7 cellular contexts compared by ENCODE assay signal in genomic region chrX:40951407-40951806, GRCh38.
DNase-seq lines count a peak whose midpoint lies in the region; ATAC-seq, FAIRE-seq and TF ChIP-seq lines count a peak whose summit lies in the region.
"Not testable (repeated sequence)": the region's sequence is repeated elsewhere in the genome, so short reads cannot be mapped to it uniquely, and the experiment has no call there.

No MANE protein-coding gene starts in this region.

- not testable (repeated sequence) for H2BK120ac ChIP-seq in H1 (replicated peaks; ENCODE audit: low read depth, low read length)

- H2AK5ac ChIP-seq in H1 (ENCODE audit: low read depth, low read length), result not testable (repeated sequence)

- peak overlapping the region; percentile 94 for H3K27ac ChIP-seq in HUES6 (ENCODE audit: low read depth, low read length)
- not testable (repeated sequence) for H3K27ac ChIP-seq in H1 (ENCODE audit: low read depth, low read length)

- peak overlapping the region; percentile 74 for H3K9ac ChIP-seq in HUES6 (ENCODE audit: low read length)
- H3K9ac ChIP-seq in H1 (replicated peaks in 1 of 4; ENCODE audit: extremely low read depth in 1 of 4, low read depth in 3 of 4, low read length in 3 of 4), result not testable (repeated sequence)

- H4K5ac ChIP-seq in H1 (ENCODE audit: insufficient read length, low read depth, low read length), result not testable (repeated sequence)

- H2AFZ ChIP-seq in H1 (ENCODE audit: low read length), result not testable (repeated sequence)

- not testable (repeated sequence) for H2BK15ac ChIP-seq in H1 (ENCODE audit: low read length)

- POLR2A ChIA-PET in WTC11 (lab: Charles Lee); H1 (lab: Charles Lee; ENCODE audit: partially characterized antibody): not testable (repeated sequence)

- H3K4me3 ChIP-seq in HUES6 (ENCODE audit: low read depth, low read length); H1 (ENCODE audit: extremely low read depth in 1 of 4, insufficient read depth in 2 of 4, low read depth in 3 of 4, low read length in 4 of 4): not testable (repeated sequence)

- not testable (repeated sequence) for H3K23ac ChIP-seq in H1 (ENCODE audit: insufficient read length)

- WGBS in H1 (ENCODE audit: extremely low coverage in 1 of 2, insufficient coverage in 1 of 2, insufficient read length in 1 of 2, insufficient replicate concordance in 2 of 2, low coverage in 1 of 2, low lambda C conversion rate in 2 of 2, missing lambda C conversion rate in 1 of 2), 2 experiments, result 67% methylated on average over 3 of the region's 3 CpGs; no CpG with 5 or more reads in 1 of the 2 experiments

- H3K4me2 ChIP-seq in H1 (ENCODE audit: insufficient read depth in 1 of 2, low read depth in 2 of 2, low read length in 2 of 2), result peak overlapping the region in 1 of 2 experiments; percentile 48; a peak in 1 of 4 replicates

- H3K27ac Mint-ChIP-seq in WTC11, result peak overlapping the region; percentile 98
- peak overlapping the region; percentile 31 for H3K27ac Mint-ChIP-seq in activated T-helper 17 cell treated with anti-CD3 and anti-CD28 coated beads, Interleukin-2, amount 50 U/mL, for 72 hours
- H3K27ac Mint-ChIP-seq in memory B cell, result not testable (repeated sequence)
- H3K27ac Mint-ChIP-seq in stimulated activated naive B cell treated with anti-CD40 and anti-IgM and Interleukin-4, amounts not matched to agents 10 μg/mL and 1 μg/mL and 100 μg/mL, for 72 hours, result peak overlapping the region; percentile 71

- peaks cover 11% of the 10 kb centered on the region for H3K36me3 Mint-ChIP-seq in WTC11
- not testable (repeated sequence) for H3K36me3 Mint-ChIP-seq in activated T-helper 17 cell treated with anti-CD3 and anti-CD28 coated beads, Interleukin-2, amount 50 U/mL, for 72 hours (ENCODE audit: low read depth); memory B cell; stimulated activated naive B cell treated with anti-CD40 and anti-IgM and Interleukin-4, amounts not matched to agents 10 μg/mL and 1 μg/mL and 100 μg/mL, for 72 hours

- peak overlapping the region; percentile 84 for H2BK12ac ChIP-seq in H1 (ENCODE audit: low read depth, low read length)

- DNase-seq in GM18507 (ENCODE audit: extremely low spot score, insufficient read length, low read depth); WTC11 (ENCODE audit: low spot score); H1 (ENCODE audit: low read depth in 1 of 2, low spot score in 2 of 2); memory B cell (ENCODE audit: low spot score in 2 of 2); stimulated activated naive B cell treated with anti-CD40 and anti-IgM and Interleukin-4, amounts not matched to agents 10 μg/mL and 1 μg/mL and 100 μg/mL, for 72 hours: not testable (repeated sequence)

- H4K8ac ChIP-seq in H1 (ENCODE audit: extremely low read depth, insufficient read depth, low read length), result not testable (repeated sequence)

- not testable (repeated sequence) for TF ChIP-seq POLR2A in H1 (IDR thresholded peaks at IDR 0.05; ENCODE audit: control extremely low read depth in 1 of 2, low read depth in 2 of 2, low read length in 2 of 2)

- peak overlapping the region; percentile 71 for H3K18ac ChIP-seq in H1 (ENCODE audit: extremely low read depth, low read length)

- not testable (repeated sequence) for TF ChIP-seq RAD21 in H1 (IDR thresholded peaks at IDR 0.05 in 1 of 2, conservative IDR thresholded peaks at IDR 0.05 in 1 of 2; ENCODE audit: low read depth in 2 of 2, low read length in 2 of 2)

- H3K23me2 ChIP-seq in H1 (ENCODE audit: low read depth, low read length), result not testable (repeated sequence)

- not testable (repeated sequence) for ATAC-seq in WTC11; memory B cell (ENCODE audit: low read depth); stimulated activated naive B cell treated with anti-CD40 and anti-IgM and Interleukin-4, amounts not matched to agents 10 μg/mL and 1 μg/mL and 100 μg/mL, for 72 hours (replicated peaks)
- ATAC-seq in activated T-helper 17 cell treated with anti-CD3 and anti-CD28 coated beads, Interleukin-2, amount 50 U/mL, for 72 hours (replicated peaks), result peak; percentile 77

- peak overlapping the region; percentile 76; the same call in 1 of the 2 replicates for H2BK5ac ChIP-seq in H1 (ENCODE audit: low read depth, low read length)

- not testable (repeated sequence) for H3K36me3 ChIP-seq in HUES6 (ENCODE audit: control insufficient read depth, insufficient read depth, low read length); H1 (ENCODE audit: control insufficient read depth in 2 of 4, insufficient read depth in 4 of 4, low read length in 3 of 4)

- H3K9me3 ChIP-seq in HUES6 (ENCODE audit: control insufficient read depth, insufficient read depth, low read depth, low read length), result peaks cover 33% of the 10 kb centered on the region
- H3K9me3 ChIP-seq in H1 (ENCODE audit: insufficient read depth in 2 of 2, low read depth in 1 of 2, low read length in 1 of 2), result not testable (repeated sequence)

- CTCF ChIA-PET in WTC11 (lab: Charles Lee); H1 (lab: Charles Lee; ENCODE audit: partially characterized antibody): not testable (repeated sequence)

- not testable (repeated sequence) for H3K14ac ChIP-seq in H1 (ENCODE audit: insufficient read length)

- H3K56ac ChIP-seq in H1 (replicated peaks; ENCODE audit: insufficient read length, low read depth, low read length), result not testable (repeated sequence)

- H3K4ac ChIP-seq in H1 (replicated peaks; ENCODE audit: insufficient read length, low read depth, low read length), result not testable (repeated sequence)

- H3K79me2 ChIP-seq in H1 (ENCODE audit: control insufficient read depth in 1 of 2, insufficient read depth in 2 of 2, low read length in 2 of 2), result not testable (repeated sequence)

- peaks cover 18% of the 10 kb centered on the region for H3K4me1 ChIP-seq in HUES6 (ENCODE audit: control insufficient read depth, insufficient read depth, low read length)
- H3K4me1 ChIP-seq in H1 (replicated peaks in 1 of 4; ENCODE audit: control insufficient read depth in 3 of 4, insufficient read depth in 4 of 4, low read length in 3 of 4), result not testable (repeated sequence)

- H3K4me3 Mint-ChIP-seq in WTC11, result peak overlapping the region; percentile 44; the same call in 1 of the 2 replicates
- peak overlapping the region; percentile 58 for H3K4me3 Mint-ChIP-seq in activated T-helper 17 cell treated with anti-CD3 and anti-CD28 coated beads, Interleukin-2, amount 50 U/mL, for 72 hours
- H3K4me3 Mint-ChIP-seq in memory B cell, result peak overlapping the region; percentile 15
- H3K4me3 Mint-ChIP-seq in stimulated activated naive B cell treated with anti-CD40 and anti-IgM and Interleukin-4, amounts not matched to agents 10 μg/mL and 1 μg/mL and 100 μg/mL, for 72 hours, result not testable (repeated sequence)

- H3K27me3 Mint-ChIP-seq in WTC11 (ENCODE audit: low read depth); activated T-helper 17 cell treated with anti-CD3 and anti-CD28 coated beads, Interleukin-2, amount 50 U/mL, for 72 hours; memory B cell; stimulated activated naive B cell treated with anti-CD40 and anti-IgM and Interleukin-4, amounts not matched to agents 10 μg/mL and 1 μg/mL and 100 μg/mL, for 72 hours: not testable (repeated sequence)

- not testable (repeated sequence) for TF ChIP-seq CTCF in WTC11 (IDR thresholded peaks at IDR 0.05); H1 (IDR thresholded peaks at IDR 0.05; ENCODE audit: control extremely low read depth in 1 of 3, insufficient read depth in 1 of 3, low read depth in 1 of 3, low read length in 3 of 3)

- H3K27me3 ChIP-seq in HUES6 (ENCODE audit: control insufficient read depth, insufficient read depth, low read length); H1 (replicated peaks in 1 of 4; ENCODE audit: control insufficient read depth in 3 of 4, extremely low read depth in 1 of 4, insufficient read depth in 3 of 4, low read length in 3 of 4): not testable (repeated sequence)

- not testable (repeated sequence) for TF ChIP-seq EP300 in H1 (IDR thresholded peaks at IDR 0.05; ENCODE audit: borderline replicate concordance in 1 of 2, low read depth in 2 of 2, low read length in 2 of 2)

- H2BK20ac ChIP-seq in H1 (ENCODE audit: low read length), result peak overlapping the region; percentile 72; the same call in 1 of the 2 replicates

- peaks cover 12% of the 10 kb centered on the region for H3K9me3 Mint-ChIP-seq in WTC11
- not testable (repeated sequence) for H3K9me3 Mint-ChIP-seq in activated T-helper 17 cell treated with anti-CD3 and anti-CD28 coated beads, Interleukin-2, amount 50 U/mL, for 72 hours; memory B cell
- peaks cover 1 to 15% of the 10 kb centered on the region in 2 donors for H3K9me3 Mint-ChIP-seq in stimulated activated naive B cell treated with anti-CD40 and anti-IgM and Interleukin-4, amounts not matched to agents 10 μg/mL and 1 μg/mL and 100 μg/mL, for 72 hours

- peaks cover 29% of the 10 kb centered on the region for H3K4me1 Mint-ChIP-seq in WTC11
- peaks cover 18% of the 10 kb centered on the region for H3K4me1 Mint-ChIP-seq in activated T-helper 17 cell treated with anti-CD3 and anti-CD28 coated beads, Interleukin-2, amount 50 U/mL, for 72 hours
- peaks cover 12% of the 10 kb centered on the region for H3K4me1 Mint-ChIP-seq in memory B cell
- peaks cover 15 to 24% of the 10 kb centered on the region in 2 donors for H3K4me1 Mint-ChIP-seq in stimulated activated naive B cell treated with anti-CD40 and anti-IgM and Interleukin-4, amounts not matched to agents 10 μg/mL and 1 μg/mL and 100 μg/mL, for 72 hours

- not testable (repeated sequence) for H3K79me1 ChIP-seq in H1 (ENCODE audit: low read depth, low read length)

- not testable (repeated sequence) for H4K20me1 ChIP-seq in H1 (replicated peaks in 1 of 2; ENCODE audit: control insufficient read depth in 1 of 2, insufficient read depth in 2 of 2, low read length in 2 of 2)

- not testable (repeated sequence) for H4K91ac ChIP-seq in H1 (replicated peaks; ENCODE audit: insufficient read length, low read length)

- peak; percentile 58 for FAIRE-seq in GM18507 (lab: Jason Lieb, UNC)
- FAIRE-seq in H1 (lab: Jason Lieb, UNC), result not testable (repeated sequence)
